ENCODE assay signal across 1 cellular context in the genomic region with DNA sequence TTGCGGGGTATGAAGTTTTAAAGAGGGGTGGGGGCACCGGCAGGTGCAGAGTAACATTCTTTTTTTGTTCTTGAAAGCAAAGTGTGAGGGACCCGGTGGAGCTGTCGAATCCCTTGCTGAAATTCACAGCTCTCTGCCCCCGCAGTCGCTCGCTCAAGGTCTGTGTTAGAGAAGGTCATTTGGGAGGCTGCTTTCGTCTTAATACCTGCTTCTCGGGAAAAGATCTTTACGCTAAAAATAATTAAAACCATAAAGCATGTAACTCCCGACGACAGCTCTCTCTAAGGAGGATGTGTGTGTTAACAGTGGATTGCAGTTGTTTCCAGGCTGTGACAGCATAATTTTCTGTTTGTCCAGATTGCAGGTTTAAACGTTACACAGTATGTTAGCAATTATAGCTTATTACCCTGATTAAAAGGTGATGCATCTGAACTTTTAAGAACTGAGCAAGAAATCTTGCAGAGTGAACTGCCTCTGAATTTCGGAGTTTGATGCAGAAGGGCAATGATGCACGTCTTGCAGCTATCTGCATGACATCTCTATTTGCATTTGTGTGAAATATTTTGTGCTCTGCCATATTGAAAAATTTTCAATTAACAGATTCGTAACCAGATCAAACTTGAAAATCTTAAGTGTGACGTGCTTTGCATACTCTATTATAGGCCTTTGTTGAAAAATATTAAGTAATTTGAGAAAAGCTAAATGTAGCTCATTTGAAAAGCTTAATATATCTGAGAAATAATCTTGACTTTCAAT.
TF ChIP-seq lines count a peak whose summit lies in the region.

No MANE protein-coding gene starts in this region.

TF ChIP-seq in IMR-90, 13 proteins besides CTCF, POLR2A, EP300 and RAD21 (continued from another document):
- TF ChIP-seq SMC3 (IDR thresholded peaks at IDR 0.05; ENCODE audit: low read depth, low read length) (no peak), MAZ (IDR thresholded peaks at IDR 0.05; ENCODE audit: borderline replicate concordance, low read depth, low read length) (no peak), RFX5 (IDR thresholded peaks at IDR 0.05; ENCODE audit: low read depth, low read length) (no peak), FOS (IDR thresholded peaks at IDR 0.05; ENCODE audit: low read depth, low read length) (no peak), BHLHE40 (IDR thresholded peaks at IDR 0.05; ENCODE audit: low read depth, low read length) (no peak), CHD1 (IDR thresholded peaks at IDR 0.05; ENCODE audit: low read depth, low read length) (no peak), NFE2L2 (IDR thresholded peaks at IDR 0.05; ENCODE audit: low read depth, low read length) (no peak), MXI1 (IDR thresholded peaks at IDR 0.05; ENCODE audit: borderline replicate concordance, low read depth, low read length) (no peak)
- TF ChIP-seq, protein P1, sequence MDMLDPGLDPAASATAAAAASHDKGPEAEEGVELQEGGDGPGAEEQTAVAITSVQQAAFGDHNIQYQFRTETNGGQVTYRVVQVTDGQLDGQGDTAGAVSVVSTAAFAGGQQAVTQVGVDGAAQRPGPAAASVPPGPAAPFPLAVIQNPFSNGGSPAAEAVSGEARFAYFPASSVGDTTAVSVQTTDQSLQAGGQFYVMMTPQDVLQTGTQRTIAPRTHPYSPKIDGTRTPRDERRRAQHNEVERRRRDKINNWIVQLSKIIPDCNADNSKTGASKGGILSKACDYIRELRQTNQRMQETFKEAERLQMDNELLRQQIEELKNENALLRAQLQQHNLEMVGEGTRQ (IDR thresholded peaks at IDR 0.05; ENCODE audit: low read depth, low read length): no peak
